In the genomic region with DNA sequence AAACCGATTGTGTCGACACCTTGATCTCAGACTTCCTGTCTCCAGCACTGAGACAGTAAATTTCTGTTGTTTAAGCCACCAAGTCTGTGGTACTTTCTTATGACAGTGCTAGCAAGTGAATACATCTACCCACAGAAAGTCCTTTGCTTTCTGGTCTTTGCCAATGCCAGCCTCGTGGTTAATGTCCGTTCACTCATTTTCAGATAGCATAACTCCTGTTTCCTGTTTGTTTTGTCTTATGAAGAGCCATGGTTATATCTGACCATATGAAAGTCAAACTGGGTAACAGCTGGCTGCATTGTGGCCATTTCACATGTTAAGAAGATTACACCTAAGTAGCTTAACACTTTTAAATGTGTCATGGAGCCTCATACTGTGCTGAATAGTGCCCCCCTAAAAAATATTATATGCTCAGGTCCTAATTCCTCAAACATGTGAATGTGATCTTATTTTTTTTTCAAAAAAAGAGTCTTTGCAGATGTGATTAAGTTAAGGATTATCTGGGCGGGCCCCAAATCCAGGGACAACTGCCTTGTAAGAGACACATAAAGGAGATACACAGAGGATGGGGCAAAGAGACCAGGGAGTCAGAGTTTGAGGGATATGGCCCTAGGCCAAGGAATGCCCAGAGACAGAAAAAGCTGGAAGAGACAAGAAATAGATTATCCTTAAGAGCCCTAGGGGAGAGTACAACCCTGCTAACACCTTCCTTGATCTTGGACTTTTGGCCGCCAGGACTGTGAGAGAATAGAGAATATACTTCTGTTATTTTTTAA, we compare ENCODE assay signal across 17 cellular contexts.
A peak's percentile ranks its signal among the peaks of the same experiment; 100 is the strongest.
DNase-seq lines count a peak whose midpoint lies in the region; ATAC-seq and TF ChIP-seq lines count a peak whose summit lies in the region.
"Had no signal": no experiment of that assay in that cellular context is flagged by ENCODE, and none has a peak within 500 bp of the region (broad histone marks: within the 10 kb centered on the region; RNA-seq: fewer than 3 reads in every experiment).

No MANE protein-coding gene starts in this region.

- TF ChIP-seq EP300 in sigmoid colon (IDR thresholded peaks at IDR 0.05): no peak

- whole genome bisulfite sequencing in sigmoid colon, 2 donors: 64 to 67% methylated on average over 6 of the region's 6 CpGs

- no peaks in the 10 kb centered on the region for H3K36me3 ChIP-seq in sigmoid colon

- no peaks in the 10 kb centered on the region for H3K27me3 ChIP-seq in sigmoid colon

- no peak overlapping the region for H3K4me3 ChIP-seq in sigmoid colon
- H3K4me3 ChIP-seq: A549 had no signal

- DNase-seq in DMS53 treated with DMSO at 0.1 percent for 48 hours (lab: John Stamatoyannopoulos, UW; ENCODE audit: unreplicated experiment) (peak; percentile 47), NCI-H524 (lab: John Stamatoyannopoulos, UW) (peak; percentile 80 to 92), sigmoid colon (no peak), LoVo (ENCODE audit: low spot score) (no peak), NCI-H446 treated with DMSO at 0.1 percent for 48 hours (lab: John Stamatoyannopoulos, UW) (no peak)
- no peak for DNase-seq in stimulated activated CD4-positive, alpha-beta T cell treated with anti-CD3 and anti-CD28 coated beads, Interleukin-4, amount 100 ng/mL, for 4 hours
- DNase-seq: CD4-positive, alpha-beta memory T cell; cerebellar nuclear complex; foreskin fibroblast; left ventricle myocardium superior; natural killer cell; NCI-H1105 treated with DMSO at 0.1 percent for 48 hours; SK-N-SH had no signal

- ATAC-seq in GM19372 (IDR thresholded peaks at IDR 0.05; ENCODE audit: low read depth, unreplicated experiment) (peak; percentile 67), HG02973 (IDR thresholded peaks at IDR 0.05; ENCODE audit: unreplicated experiment) (peak; percentile 60)
- ATAC-seq: A549, left ventricle myocardium superior, Panc1 had no signal

- H3K9me3 ChIP-seq in sigmoid colon: no peaks in the 10 kb centered on the region
- H3K9me3 ChIP-seq: A549, SK-N-SH had no signal

- H3K4me1 ChIP-seq in sigmoid colon: no peaks in the 10 kb centered on the region
- H3K4me1 ChIP-seq: A549 had no signal

- no peak for TF ChIP-seq POLR2A in sigmoid colon (IDR thresholded peaks at IDR 0.05)

- no peak overlapping the region for H3K27ac ChIP-seq in sigmoid colon
- H3K27ac ChIP-seq: A549 had no signal

- intact Hi-C loops in sigmoid colon (cut with DNase I): no loop called here

- TF ChIP-seq CTCF in sigmoid colon (IDR thresholded peaks at IDR 0.05): no peak

Comparison
In these comparisons a context has a peak if more than half of its experiments do, and no peak if none do; other contexts are left out.
1. DNase-seq: peak in DMS53 treated with DMSO at 0.1 percent for 48 hours (single experiment) and NCI-H524 (2 of 2); none in sigmoid colon (single experiment), LoVo (single experiment), stimulated activated CD4-positive, alpha-beta T cell treated with anti-CD3 and anti-CD28 coated beads, Interleukin-4, amount 100 ng/mL, for 4 hours (0 of 2) and NCI-H446 treated with DMSO at 0.1 percent for 48 hours (single experiment).